ENCODE assay signal across 17 cellular contexts in the genomic region with DNA sequence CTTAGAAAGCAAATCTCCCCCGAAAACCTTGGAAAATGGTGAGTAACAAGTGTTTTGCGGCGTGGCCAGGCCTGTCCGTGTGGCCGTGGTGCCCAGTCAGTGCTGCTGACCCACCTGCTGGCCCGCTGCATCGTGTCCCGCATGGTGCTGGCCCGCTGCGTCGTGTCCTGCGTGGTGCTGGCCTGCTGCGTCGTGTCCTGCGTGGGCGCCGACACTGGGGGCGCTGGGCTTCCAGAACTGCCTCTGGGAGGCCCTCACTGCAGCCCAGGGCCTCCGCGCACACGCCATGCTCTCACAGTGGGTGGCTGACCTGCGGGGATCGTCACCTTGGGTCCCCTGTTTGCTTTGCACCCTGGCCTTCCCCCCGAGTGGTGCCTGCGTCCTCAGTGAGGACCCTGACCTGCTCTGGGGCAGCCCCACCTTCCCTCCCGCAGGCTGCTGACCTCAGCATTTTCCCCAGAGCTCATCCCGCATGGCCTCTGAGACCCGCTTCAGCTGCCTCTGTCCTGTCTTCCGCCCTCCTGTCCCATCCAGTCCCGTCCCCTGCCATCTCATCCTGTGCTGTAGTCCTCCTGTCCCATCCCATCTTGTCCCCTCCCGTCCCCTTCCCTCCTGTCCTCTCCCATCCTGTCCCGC. TPM values are rescaled to one million over a fixed set of nuclear protein-coding genes. Genes with fewer than 3 reads are reported as not detected.
DNase-seq lines count a peak whose midpoint lies in the region; FAIRE-seq and TF ChIP-seq lines count a peak whose summit lies in the region.
"Had no signal": no experiment of that assay in that cellular context is flagged by ENCODE, and none has a peak within 500 bp of the region (broad histone marks: within the 10 kb centered on the region; RNA-seq: fewer than 3 reads in every experiment).

No MANE protein-coding gene starts in this region.

- H3K18ac ChIP-seq in H9 (ENCODE audit: insufficient read length, low read depth, low read length) (no peak overlapping the region), H1 (ENCODE audit: extremely low read depth, low read length) (no peak overlapping the region)

- DNase-seq in H9: no peak
- no peak for DNase-seq in H1 (ENCODE audit: low read depth in 1 of 2, low spot score in 2 of 2)
- no peak for DNase-seq in OCI-M2 (lab: John Stamatoyannopoulos, UW; ENCODE audit: unreplicated experiment)
- no peak for DNase-seq in esophagus muscularis mucosa (ENCODE audit: extremely low spot score)
- DNase-seq: activated CD4-positive, alpha-beta T cell treated with anti-CD3 and anti-CD28 coated beads, Interleukin-2, amount 50 U/mL, for 48 hours; AML-193; NCI-H1048; NCI-H2081 treated with DMSO at 0.1 percent for 48 hours; NCI-H524; SHP77; T-cell; tibial artery had no signal

- H3K9me3 Mint-ChIP-seq in H9: no peaks in the 10 kb centered on the region
- H3K9me3 Mint-ChIP-seq: T-cell had no signal

- H2BK5ac ChIP-seq in H9 (ENCODE audit: insufficient read length, low read length) (no peak overlapping the region), H1 (ENCODE audit: low read depth, low read length) (no peak overlapping the region; the same call in 1 of the 2 replicates)

- H3K79me1 ChIP-seq in H9 (ENCODE audit: insufficient read depth, low read depth, low read length, poor library complexity, severe bottlenecking) (no peaks in the 10 kb centered on the region), H1 (ENCODE audit: low read depth, low read length) (no peaks in the 10 kb centered on the region)

- H3K27me3 Mint-ChIP-seq in H9 (ENCODE audit: low read depth): no peaks in the 10 kb centered on the region; the same call in 1 of the 2 replicates
- H3K27me3 Mint-ChIP-seq: T-cell had no signal

- no peak overlapping the region for H3K56ac ChIP-seq in H9 (ENCODE audit: insufficient read length, low read depth, low read length)
- no peak overlapping the region for H3K56ac ChIP-seq in H1 (replicated peaks; ENCODE audit: insufficient read length, low read depth, low read length)

- no peak for TF ChIP-seq RAD21 in H1 (IDR thresholded peaks at IDR 0.05 in 1 of 2, conservative IDR thresholded peaks at IDR 0.05 in 1 of 2; ENCODE audit: low read depth in 2 of 2, low read length in 2 of 2)

- H3K23ac ChIP-seq in H9 (ENCODE audit: insufficient read length, low read depth, low read length) (no peak overlapping the region), H1 (ENCODE audit: insufficient read length) (no peak overlapping the region)

- H3K4me3 ChIP-seq in H1 (ENCODE audit: extremely low read depth in 1 of 4, insufficient read depth in 2 of 4, low read depth in 3 of 4, low read length in 4 of 4): no peak overlapping the region
- H3K4me3 ChIP-seq in esophagus muscularis mucosa: no peak overlapping the region
- H3K4me3 ChIP-seq: tibial artery had no signal

- H3K4me3 Mint-ChIP-seq in H9: no peak overlapping the region
- H3K4me3 Mint-ChIP-seq: T-cell had no signal

- TF ChIP-seq EP300 in H1 (IDR thresholded peaks at IDR 0.05; ENCODE audit: borderline replicate concordance in 1 of 2, low read depth in 2 of 2, low read length in 2 of 2) (no peak), esophagus muscularis mucosa (IDR thresholded peaks at IDR 0.05) (no peak)

- H3K27ac ChIP-seq in H9 (ENCODE audit: insufficient read length, low read depth, low read length) (no peak overlapping the region), H1 (ENCODE audit: low read depth, low read length) (no peak overlapping the region), esophagus muscularis mucosa (replicated peaks in 1 of 4) (no peak overlapping the region)
- H3K27ac ChIP-seq: KMS-11, neutrophil, tibial artery had no signal

- CTCF ChIA-PET in H1 (lab: Charles Lee; ENCODE audit: partially characterized antibody): interaction anchor here (0.6 to 2.0 kb wide), 5 partner anchors 9 to 71 kb away, joined by 3 to 7 read pairs (median 4); a partner anchor contains a TSS

- H4K5ac ChIP-seq in H9 (ENCODE audit: insufficient read length, low read depth, low read length): no peak overlapping the region
- H4K5ac ChIP-seq in H1 (ENCODE audit: insufficient read length, low read depth, low read length): no peak overlapping the region

- no peak overlapping the region for H2BK12ac ChIP-seq in H9 (ENCODE audit: insufficient read length, low read depth, low read length)
- H2BK12ac ChIP-seq in H1 (ENCODE audit: low read depth, low read length): no peak overlapping the region

- H3K27me3 ChIP-seq in H9 (ENCODE audit: insufficient read depth, low read length) (no peaks in the 10 kb centered on the region), H1 (replicated peaks in 1 of 4; ENCODE audit: control insufficient read depth in 3 of 4, extremely low read depth in 1 of 4, insufficient read depth in 3 of 4, low read length in 3 of 4) (no peaks in the 10 kb centered on the region), esophagus muscularis mucosa (no peaks in the 10 kb centered on the region)
- H3K27me3 ChIP-seq: neutrophil, tibial artery had no signal

- TF ChIP-seq POLR2A in H1 (IDR thresholded peaks at IDR 0.05; ENCODE audit: control extremely low read depth in 1 of 2, low read depth in 2 of 2, low read length in 2 of 2) (no peak), esophagus muscularis mucosa (IDR thresholded peaks at IDR 0.05; ENCODE audit: low read depth) (no peak)

- no peak overlapping the region for H3K14ac ChIP-seq in H9 (ENCODE audit: insufficient read depth, low read length)
- no peak overlapping the region for H3K14ac ChIP-seq in H1 (ENCODE audit: insufficient read length)

- no peak overlapping the region for H3T11ph ChIP-seq in H9 (ENCODE audit: low read length)

- H2BK15ac ChIP-seq in H9 (ENCODE audit: low read depth, low read length) (no peak overlapping the region), H1 (ENCODE audit: low read length) (no peak overlapping the region)

- no peaks in the 10 kb centered on the region for H3K23me2 ChIP-seq in H9 (ENCODE audit: insufficient read length, low read depth, low read length, poor library complexity, severe bottlenecking)
- H3K23me2 ChIP-seq in H1 (ENCODE audit: low read depth, low read length): no peaks in the 10 kb centered on the region

- H3K36me3 ChIP-seq in H1 (ENCODE audit: control insufficient read depth in 2 of 4, insufficient read depth in 4 of 4, low read length in 3 of 4) (peaks cover under 1 to 55% (median 17%) of the 10 kb centered on the region in 4 experiments), esophagus muscularis mucosa (peaks cover 46 to 99% (median 96%) of the 10 kb centered on the region in 4 donors)

- H3K27ac Mint-ChIP-seq in H9: peak overlapping the region in 2 of 3 experiments; percentile 34 to 39; a peak in 1 of 7 replicates
- H3K27ac Mint-ChIP-seq: T-cell had no signal

- H3K79me2 ChIP-seq in H9 (ENCODE audit: insufficient read depth, low read length) (no peaks in the 10 kb centered on the region), H1 (ENCODE audit: control insufficient read depth in 1 of 2, insufficient read depth in 2 of 2, low read length in 2 of 2) (no peaks in the 10 kb centered on the region)

- H4K8ac ChIP-seq in H9 (replicated peaks; ENCODE audit: insufficient read length, low read depth, low read length) (no peak overlapping the region), H1 (ENCODE audit: extremely low read depth, insufficient read depth, low read length) (no peak overlapping the region)

- H2AK5ac ChIP-seq in H9 (ENCODE audit: insufficient read length, low read length) (no peak overlapping the region), H1 (ENCODE audit: low read depth, low read length) (no peak overlapping the region)

- no peaks in the 10 kb centered on the region for H3K4me1 Mint-ChIP-seq in H9

- H3K9me3 ChIP-seq in H9 (ENCODE audit: control insufficient read depth, low read depth, low read length) (no peaks in the 10 kb centered on the region), H1 (ENCODE audit: insufficient read depth in 2 of 2, low read depth in 1 of 2, low read length in 1 of 2) (no peaks in the 10 kb centered on the region), esophagus muscularis mucosa (no peaks in the 10 kb centered on the region)
- H3K9me3 ChIP-seq: neutrophil, tibial artery had no signal

- H3K4ac ChIP-seq in H9 (ENCODE audit: low read depth, low read length) (no peak overlapping the region), H1 (replicated peaks; ENCODE audit: insufficient read length, low read depth, low read length) (peak overlapping the region; percentile 53)

- no peaks in the 10 kb centered on the region for H3K4me1 ChIP-seq in H9 (ENCODE audit: insufficient read depth, low read length)
- H3K4me1 ChIP-seq in H1 (replicated peaks in 1 of 4; ENCODE audit: control insufficient read depth in 3 of 4, insufficient read depth in 4 of 4, low read length in 3 of 4): no peaks in the 10 kb centered on the region
- peaks cover 0 to 13% (median 6%) of the 10 kb centered on the region in 4 donors for H3K4me1 ChIP-seq in esophagus muscularis mucosa
- H3K4me1 ChIP-seq: tibial artery had no signal

- H2BK120ac ChIP-seq in H9 (ENCODE audit: low read depth, low read length, poor library complexity, severe bottlenecking): no peak overlapping the region
- H2BK120ac ChIP-seq in H1 (replicated peaks; ENCODE audit: low read depth, low read length): no peak overlapping the region

- FAIRE-seq in H1 (lab: Jason Lieb, UNC): no peak
- FAIRE-seq: bronchial epithelial cell had no signal

- H2AFZ ChIP-seq in H9 (ENCODE audit: low read length): no peak overlapping the region
- H2AFZ ChIP-seq in H1 (ENCODE audit: low read length): no peak overlapping the region

- WGBS in H9 (ENCODE audit: extremely low coverage, insufficient read length, low lambda C conversion rate): no CpG with 5 or more reads among the region's 32 CpGs
- 92% methylated on average over 28 of the region's 32 CpGs; no CpG with 5 or more reads in 1 of the 2 experiments for WGBS in H1 (ENCODE audit: extremely low coverage in 1 of 2, insufficient coverage in 1 of 2, insufficient read length in 1 of 2, insufficient replicate concordance in 2 of 2, low coverage in 1 of 2, low lambda C conversion rate in 2 of 2, missing lambda C conversion rate in 1 of 2), 2 experiments
- 95% methylated on average over 32 of the region's 32 CpGs for WGBS in esophagus muscularis mucosa

- intact Hi-C loops in esophagus muscularis mucosa (cut with DNase I): no loop called here

- POLR2A ChIA-PET in H1 (lab: Charles Lee; ENCODE audit: partially characterized antibody): interaction anchor here (0.6 to 6.3 kb wide), 3 partner anchors 9 to 30 kb away, joined by 3 to 61 read pairs (median 4); a partner anchor contains a TSS

- TF ChIP-seq CTCF in H9 (conservative IDR thresholded peaks at IDR 0.05) (no peak), H1 (IDR thresholded peaks at IDR 0.05; ENCODE audit: control extremely low read depth in 1 of 3, insufficient read depth in 1 of 3, low read depth in 1 of 3, low read length in 3 of 3) (no peak), esophagus muscularis mucosa (IDR thresholded peaks at IDR 0.05) (no peak)

- H2BK20ac ChIP-seq in H9 (ENCODE audit: low read depth, low read length, poor library complexity, severe bottlenecking) (no peak overlapping the region), H1 (ENCODE audit: low read length) (no peak overlapping the region)

- H4K20me1 ChIP-seq in H9 (ENCODE audit: control insufficient read depth, insufficient read depth, insufficient read length) (no peaks in the 10 kb centered on the region), H1 (replicated peaks in 1 of 2; ENCODE audit: control insufficient read depth in 1 of 2, insufficient read depth in 2 of 2, low read length in 2 of 2) (peaks cover 0 to 12% of the 10 kb centered on the region in 2 experiments)

- peaks cover 9 to 50% (median 39%) of the 10 kb centered on the region in 3 experiments; a peak in 6 of 7 replicates for H3K36me3 Mint-ChIP-seq in H9 (ENCODE audit: insufficient read depth in 1 of 3, low read depth in 3 of 3)

- H3K9ac ChIP-seq in H9 (ENCODE audit: extremely low read depth, insufficient read length, low read length) (no peak overlapping the region), H1 (replicated peaks in 1 of 4; ENCODE audit: extremely low read depth in 1 of 4, low read depth in 3 of 4, low read length in 3 of 4) (no peak overlapping the region; a peak in 1 of 7 replicates)
- H3K9ac ChIP-seq: KMS-11 had no signal

- no peak overlapping the region for H4K91ac ChIP-seq in H9 (ENCODE audit: insufficient read length, low read depth, low read length)
- no peak overlapping the region for H4K91ac ChIP-seq in H1 (replicated peaks; ENCODE audit: insufficient read length, low read length)

- H3K4me2 ChIP-seq in H9 (ENCODE audit: insufficient read depth, insufficient read length, low read length): no peak overlapping the region
- H3K4me2 ChIP-seq in H1 (ENCODE audit: insufficient read depth in 1 of 2, low read depth in 2 of 2, low read length in 2 of 2): no peak overlapping the region
- H3K4me2 ChIP-seq: KMS-11 had no signal

RNA-seq across cellular contexts. Expression of a gene that starts 10.6 kb away (rescaled TPM):
- total RNA-seq in H9 (2021): 139 and 148 TPM in 2 replicates
- 135 TPM in 2 replicates for total RNA-seq in H1 (2021; fragmentation: NEBNext Ultra II Directional; extraction: Animal tissue kit (Norgen Biotek cat#: 25700))
- polyA plus RNA-seq in H1 (2011; rRNA removed): 187 and 235 TPM in 2 replicates
- 217 TPM for polyA plus RNA-seq in H1 (2011; cell fraction: cytosol; rRNA removed)
- 175 TPM for polyA plus RNA-seq in H1 (2011; cell fraction: nucleus; rRNA removed)
- 118 to 165 TPM (median 146 TPM) in 4 replicates for polyA plus RNA-seq in H1 (2012, experiment 1 of 2)
- polyA plus RNA-seq in H1 (2012, experiment 2 of 2): 185 TPM
- polyA plus RNA-seq in H1 (2013, experiment 1 of 2): 108 TPM
- polyA plus RNA-seq in H1 (2013, experiment 2 of 2): 117 TPM
- polyA minus RNA-seq in H1 (2011; rRNA and poly(A)+ RNA removed): 29.0 and 35.2 TPM in 2 replicates
- 43.3 TPM for polyA minus RNA-seq in H1 (2011; cell fraction: cytosol; rRNA and poly(A)+ RNA removed)
- 40.6 TPM for polyA minus RNA-seq in H1 (2011; cell fraction: nucleus; rRNA and poly(A)+ RNA removed)
- 10 to 100 TPM; 41.9 to 69.8 (median 55.3) TPM for total RNA-seq in esophagus muscularis mucosa

RNA-seq across cellular contexts. Expression of a gene that starts 11.1 kb away (rescaled TPM):
- total RNA-seq in H9 (2021): 166 and 167 TPM in 2 replicates
- 142 and 146 TPM in 2 replicates for total RNA-seq in H1 (2021; fragmentation: NEBNext Ultra II Directional; extraction: Animal tissue kit (Norgen Biotek cat#: 25700))
- polyA plus RNA-seq in H1 (2011; rRNA removed): 15.3 and 31.2 TPM in 2 replicates
- 22.1 TPM for polyA plus RNA-seq in H1 (2011; cell fraction: cytosol; rRNA removed)
- 171 TPM for polyA plus RNA-seq in H1 (2011; cell fraction: nucleus; rRNA removed)
- polyA plus RNA-seq in H1 (2012, experiment 1 of 2): 97.0 to 157 TPM (median 147 TPM) in 4 replicates
- 117 TPM for polyA plus RNA-seq in H1 (2012, experiment 2 of 2)
- 109 TPM for polyA plus RNA-seq in H1 (2013, experiment 1 of 2)
- 101 TPM for polyA plus RNA-seq in H1 (2013, experiment 2 of 2)
- polyA minus RNA-seq in H1 (2011; rRNA and poly(A)+ RNA removed): 18.4 and 22.8 TPM in 2 replicates
- polyA minus RNA-seq in H1 (2011; cell fraction: cytosol; rRNA and poly(A)+ RNA removed): 64.4 TPM
- 112 TPM for polyA minus RNA-seq in H1 (2011; cell fraction: nucleus; rRNA and poly(A)+ RNA removed)
- 10 to 100 TPM; 29.5 to 56.9 (median 35.3) TPM for total RNA-seq in esophagus muscularis mucosa

RNA-seq across cellular contexts. Expression of a gene that starts 23.6 kb away (rescaled TPM):
- total RNA-seq in H9 (2021) (70.2 and 70.7 TPM in 2 replicates), esophagus muscularis mucosa (1 to 10 TPM in 3 of 4 donors, under 1 TPM in 1; 0.50 to 3.7 (median 1.3) TPM)
- 13.0 and 15.4 TPM in 2 replicates for total RNA-seq in H1 (2021; fragmentation: NEBNext Ultra II Directional; extraction: Animal tissue kit (Norgen Biotek cat#: 25700))
- polyA plus RNA-seq in H1 (2011; rRNA removed): 10.5 and 19.3 TPM in 2 replicates
- polyA plus RNA-seq in H1 (2011; cell fraction: cytosol; rRNA removed): 10.1 TPM
- 104 TPM for polyA plus RNA-seq in H1 (2011; cell fraction: nucleus; rRNA removed)
- polyA plus RNA-seq in H1 (2012, experiment 1 of 2): 12.7 to 23.7 TPM (median 18.4 TPM) in 4 replicates
- 9.0 TPM for polyA plus RNA-seq in H1 (2012, experiment 2 of 2)
- polyA plus RNA-seq in H1 (2013, experiment 1 of 2): 6.7 TPM
- 5.6 TPM for polyA plus RNA-seq in H1 (2013, experiment 2 of 2)
- polyA minus RNA-seq in H1 (2011; rRNA and poly(A)+ RNA removed): 0.46 and 0.63 TPM in 2 replicates
- polyA minus RNA-seq in H1 (2011; cell fraction: cytosol; rRNA and poly(A)+ RNA removed): 3.1 TPM
- polyA minus RNA-seq in H1 (2011; cell fraction: nucleus; rRNA and poly(A)+ RNA removed): 13.1 TPM

RNA-seq across cellular contexts. Expression of a gene that starts 30.7 kb away (rescaled TPM):
- total RNA-seq in H9 (2021): 0.90 and 1.1 TPM in 2 replicates
- total RNA-seq in H1 (2021; fragmentation: NEBNext Ultra II Directional; extraction: Animal tissue kit (Norgen Biotek cat#: 25700)): 0.56 and 1.7 TPM in 2 replicates
- polyA plus RNA-seq in H1 (2011; rRNA removed): 0.24 and 0.53 TPM in 2 replicates
- 0.41 TPM for polyA plus RNA-seq in H1 (2011; cell fraction: cytosol; rRNA removed)
- polyA plus RNA-seq in H1 (2011; cell fraction: nucleus; rRNA removed): 0.10 TPM
- polyA plus RNA-seq in H1 (2012, experiment 1 of 2): 0.40 to 2.0 TPM (median 1.1 TPM) in 3 of 4 replicates, not detected in the other
- not detected for polyA plus RNA-seq in H1 (2012, experiment 2 of 2)
- polyA plus RNA-seq in H1 (2013, experiment 1 of 2): 0.83 TPM
- 0.96 TPM for polyA plus RNA-seq in H1 (2013, experiment 2 of 2)
- polyA minus RNA-seq in H1 (2011; rRNA and poly(A)+ RNA removed): not detected in 2 replicates
- not detected for polyA minus RNA-seq in H1 (2011; cell fraction: cytosol; rRNA and poly(A)+ RNA removed)
- polyA minus RNA-seq in H1 (2011; cell fraction: nucleus; rRNA and poly(A)+ RNA removed): not detected
- total RNA-seq in esophagus muscularis mucosa: not detected
- total RNA-seq: bronchial epithelial cell, dermis microvascular lymphatic vessel endothelial cell, mononuclear cell had no signal

RNA-seq across cellular contexts. Expression of a gene that starts 56.4 kb away (rescaled TPM):
- total RNA-seq in H9 (2021) (not detected in 2 replicates), esophagus muscularis mucosa (1 to 10 TPM in 3 of 4 donors, under 1 TPM in 1; 0.78 to 2.3 (median 1.3) TPM)
- not detected in 2 replicates for total RNA-seq in H1 (2021; fragmentation: NEBNext Ultra II Directional; extraction: Animal tissue kit (Norgen Biotek cat#: 25700))
- polyA plus RNA-seq in H1 (2011; rRNA removed): not detected in 2 replicates
- polyA plus RNA-seq in H1 (2011; cell fraction: cytosol; rRNA removed): not detected
- not detected for polyA plus RNA-seq in H1 (2011; cell fraction: nucleus; rRNA removed)
- polyA plus RNA-seq in H1 (2012, experiment 1 of 2): 0.06 to 0.11 TPM in 2 of 4 replicates, not detected in the others
- not detected for polyA plus RNA-seq in H1 (2012, experiment 2 of 2)
- not detected for polyA plus RNA-seq in H1 (2013, experiment 1 of 2)
- not detected for polyA plus RNA-seq in H1 (2013, experiment 2 of 2)
- not detected in 2 replicates for polyA minus RNA-seq in H1 (2011; rRNA and poly(A)+ RNA removed)
- not detected for polyA minus RNA-seq in H1 (2011; cell fraction: cytosol; rRNA and poly(A)+ RNA removed)
- polyA minus RNA-seq in H1 (2011; cell fraction: nucleus; rRNA and poly(A)+ RNA removed): not detected
- total RNA-seq: bronchial epithelial cell had no signal
